ENCODE assay signal across 1 cellular context in genomic region chrX:123713841-123714240, GRCh38.
TF ChIP-seq lines count a peak whose summit lies in the region.

No MANE protein-coding gene starts in this region.

TF ChIP-seq in IMR-90, 13 proteins besides CTCF, POLR2A, EP300 and RAD21:
- TF ChIP-seq MAZ (IDR thresholded peaks at IDR 0.05; ENCODE audit: borderline replicate concordance, low read depth, low read length) (no peak), BHLHE40 (IDR thresholded peaks at IDR 0.05; ENCODE audit: low read depth, low read length) (no peak), RFX5 (IDR thresholded peaks at IDR 0.05; ENCODE audit: low read depth, low read length) (no peak), RCOR1 (IDR thresholded peaks at IDR 0.05; ENCODE audit: insufficient replicate concordance, low read length) (no peak), MXI1 (IDR thresholded peaks at IDR 0.05; ENCODE audit: borderline replicate concordance, low read depth, low read length) (no peak), CEBPB (IDR thresholded peaks at IDR 0.05; ENCODE audit: low read depth, low read length) (no peak), ELK1 (IDR thresholded peaks at IDR 0.05; ENCODE audit: borderline replicate concordance, low read depth, low read length) (no peak), CHD1 (IDR thresholded peaks at IDR 0.05; ENCODE audit: low read depth, low read length) (no peak), NFE2L2 (IDR thresholded peaks at IDR 0.05; ENCODE audit: low read depth, low read length) (no peak), SMC3 (IDR thresholded peaks at IDR 0.05; ENCODE audit: low read depth, low read length) (no peak), USF2 (IDR thresholded peaks at IDR 0.05; ENCODE audit: low read depth, low read length) (no peak), FOS (IDR thresholded peaks at IDR 0.05; ENCODE audit: low read depth, low read length) (no peak), MAFK (IDR thresholded peaks at IDR 0.05; ENCODE audit: low read depth, low read length) (no peak)
TF ChIP-seq in IMR-90: peak in this region for 0.
